In the genomic region with DNA sequence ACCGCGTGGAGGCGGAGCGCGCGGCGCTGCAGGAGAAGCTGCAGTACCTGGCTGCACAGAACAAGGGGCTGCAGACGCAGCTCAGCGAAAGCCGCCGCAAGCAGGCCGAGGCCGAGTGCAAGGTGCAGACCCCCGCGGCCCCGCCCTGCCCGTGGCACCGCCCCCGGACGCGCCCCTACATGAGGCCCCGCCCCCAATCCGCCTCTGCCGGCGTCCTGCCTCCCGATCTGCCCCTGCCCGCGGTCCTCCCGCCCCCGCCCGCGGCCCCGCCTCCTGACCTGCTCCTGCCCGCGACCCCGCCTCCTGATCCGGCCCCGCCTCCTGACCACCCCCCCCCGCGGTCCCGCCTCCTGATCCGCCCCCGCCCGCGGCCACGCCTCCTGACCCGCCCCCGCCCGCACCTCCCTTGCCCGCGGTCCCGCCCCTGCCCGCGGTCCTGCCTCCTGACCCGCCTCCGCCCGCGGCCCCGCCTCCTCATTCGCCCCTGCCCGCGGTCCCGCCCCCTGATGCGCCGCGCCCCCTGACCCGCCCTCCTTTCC, we compare ENCODE assay signal across 8 cellular contexts. TPM values are rescaled to one million over a fixed set of nuclear protein-coding genes. Genes with fewer than 3 reads are reported as not detected.
DNase-seq lines count a peak whose midpoint lies in the region; ATAC-seq and TF ChIP-seq lines count a peak whose summit lies in the region.

No MANE protein-coding gene starts in this region.

- H3K4me3 ChIP-seq in ascending aorta: peak overlapping the region; percentile 20 to 21

- no peaks in the 10 kb centered on the region for H3K27me3 ChIP-seq in ascending aorta

- intact Hi-C loops in ascending aorta (cut with DNase I): no loop called here

- TF ChIP-seq CTCF in ascending aorta (IDR thresholded peaks at IDR 0.05): no peak

- ATAC-seq in HG03025 (IDR thresholded peaks at IDR 0.05; ENCODE audit: low FRiP score, unreplicated experiment) (no peak), HG02623 (IDR thresholded peaks at IDR 0.05; ENCODE audit: unreplicated experiment) (no peak), HG03280 (IDR thresholded peaks at IDR 0.05; ENCODE audit: unreplicated experiment) (no peak)

- no peaks in the 10 kb centered on the region for H3K9me3 ChIP-seq in ascending aorta

- peaks cover 6 to 22% of the 10 kb centered on the region in 2 donors for H3K36me3 ChIP-seq in ascending aorta

- no peaks in the 10 kb centered on the region for H3K4me1 ChIP-seq in ascending aorta

- peak; percentile 35 for DNase-seq in ELR (ENCODE audit: low read depth)
- DNase-seq in T-helper 2 cell: peak; percentile 41 to 76 (median 60)
- no peak for DNase-seq in ascending aorta (ENCODE audit: low spot score in 2 of 2)
- peak; percentile 93 for DNase-seq in iPS-NIHi7 (ENCODE audit: extremely low spot score)
- DNase-seq in stimulated activated CD4-positive, alpha-beta T cell treated with anti-CD3 and anti-CD28 coated beads, Interleukin-4, amount 100 ng/mL, for 48 hours (ENCODE audit: low read depth in 2 of 2): peak; percentile 63 to 67

- no peak overlapping the region for H3K27ac ChIP-seq in ascending aorta

RNA-seq across cellular contexts. Expression of a gene that starts 11.7 kb away (rescaled TPM):
- total RNA-seq in ascending aorta: not detected

RNA-seq across cellular contexts. Expression of a gene that starts 25.8 kb away (rescaled TPM):
- total RNA-seq in ascending aorta: not detected

RNA-seq across cellular contexts. Expression of a gene that starts 32.5 kb away (rescaled TPM):
- total RNA-seq in ascending aorta: 27.7 TPM

RNA-seq across cellular contexts. Expression of a gene that starts 41.2 kb away (rescaled TPM):
- total RNA-seq in ascending aorta: 37.3 TPM

RNA-seq across cellular contexts. Expression of a gene that starts 52.1 kb away (rescaled TPM):
- total RNA-seq in ascending aorta: 7.1 TPM

Comparison
In these comparisons a context has a peak if more than half of its experiments do, and no peak if none do; other contexts are left out.
1. DNase-seq: peak in ELR (single experiment), T-helper 2 cell (5 of 5), iPS-NIHi7 (single experiment) and stimulated activated CD4-positive, alpha-beta T cell treated with anti-CD3 and anti-CD28 coated beads, Interleukin-4, amount 100 ng/mL, for 48 hours (2 of 2); none in ascending aorta (0 of 2).